Comparison of ENCODE assay signal across 8 cellular contexts in genomic region chr7:66140924-66141323, GRCh38. TPM values are rescaled to one million over a fixed set of nuclear protein-coding genes. Genes with fewer than 3 reads are reported as not detected.
DNase-seq lines count a peak whose midpoint lies in the region; ATAC-seq and TF ChIP-seq lines count a peak whose summit lies in the region.

No MANE protein-coding gene starts in this region.

- peaks cover 20 to 62% (median 27%) of the 10 kb centered on the region in 5 donors for H3K36me3 Mint-ChIP-seq in naive thymus-derived CD4-positive, alpha-beta T cell

- peak in 5 of 6 experiments; percentile 5 to 23 (median 15) for TF ChIP-seq CTCF in Peyer's patch (IDR thresholded peaks at IDR 0.05)

- H3K27ac Mint-ChIP-seq in naive thymus-derived CD4-positive, alpha-beta T cell = peak overlapping the region in 1 of 9 donors; percentile 70

- H3K36me3 ChIP-seq in Peyer's patch = peaks cover 0 to 57% (median 0%) of the 10 kb centered on the region in 3 donors
- H3K36me3 ChIP-seq in naive thymus-derived CD4-positive, alpha-beta T cell (ENCODE audit: control insufficient read depth in 2 of 3, insufficient read depth in 3 of 3, low read length in 3 of 3) = peaks cover 18 to 72% (median 22%) of the 10 kb centered on the region in 3 experiments

- peak; percentile 90 for ATAC-seq in esophagus mucosa
- ATAC-seq in GM21825 (IDR thresholded peaks at IDR 0.05; ENCODE audit: unreplicated experiment) = no peak
- ATAC-seq in naive thymus-derived CD4-positive, alpha-beta T cell = no peak
- no peak for ATAC-seq in GM19455 (IDR thresholded peaks at IDR 0.05; ENCODE audit: unreplicated experiment)

- POLR2A ChIA-PET in naive thymus-derived CD4-positive, alpha-beta T cell (lab: Charles Lee) = no interaction called here

- no peak overlapping the region for H3K4me3 ChIP-seq in Peyer's patch
- H3K4me3 ChIP-seq in naive thymus-derived CD4-positive, alpha-beta T cell (ENCODE audit: low read length) = no peak overlapping the region

- CTCF ChIA-PET in naive thymus-derived CD4-positive, alpha-beta T cell (lab: Charles Lee) = no interaction called here

- no peaks in the 10 kb centered on the region for H3K9me3 ChIP-seq in Peyer's patch
- H3K9me3 ChIP-seq in naive thymus-derived CD4-positive, alpha-beta T cell (ENCODE audit: control insufficient read depth in 2 of 3, low read length in 3 of 3) = no peaks in the 10 kb centered on the region

- no peaks in the 10 kb centered on the region for H3K27me3 ChIP-seq in Peyer's patch
- no peaks in the 10 kb centered on the region for H3K27me3 ChIP-seq in naive thymus-derived CD4-positive, alpha-beta T cell (ENCODE audit: control insufficient read depth in 2 of 2, insufficient read depth in 2 of 2, low read length in 2 of 2)

- intact Hi-C loops in naive thymus-derived CD4-positive, alpha-beta T cell (cut with micrococcal nuclease) = no loop called here

- no peaks in the 10 kb centered on the region for H3K9me3 Mint-ChIP-seq in naive thymus-derived CD4-positive, alpha-beta T cell

- H3K27ac ChIP-seq in Peyer's patch = no peak overlapping the region
- no peak overlapping the region for H3K27ac ChIP-seq in naive thymus-derived CD4-positive, alpha-beta T cell (ENCODE audit: low read depth, low read length)

- no peak overlapping the region for H3K4me3 Mint-ChIP-seq in naive thymus-derived CD4-positive, alpha-beta T cell

- no peaks in the 10 kb centered on the region for H3K27me3 Mint-ChIP-seq in naive thymus-derived CD4-positive, alpha-beta T cell

- DNase-seq in GM04503 (ENCODE audit: low read depth) (peak; percentile 37), Peyer's patch (peak in 1 of 3 donors; percentile 59), myocyte (ENCODE audit: low read depth) (peak; percentile 77), NCI-H510A treated with DMSO at 0.1 percent for 48 hours (lab: John Stamatoyannopoulos, UW) (no peak)
- no peak for DNase-seq in naive thymus-derived CD4-positive, alpha-beta T cell

- peaks cover 0 to 11% (median 4%) of the 10 kb centered on the region in 7 donors for H3K4me1 Mint-ChIP-seq in naive thymus-derived CD4-positive, alpha-beta T cell

- no peaks in the 10 kb centered on the region for H3K4me1 ChIP-seq in Peyer's patch
- no peaks in the 10 kb centered on the region for H3K4me1 ChIP-seq in naive thymus-derived CD4-positive, alpha-beta T cell (ENCODE audit: control insufficient read depth in 2 of 2, insufficient read depth in 2 of 2, low read length in 2 of 2)

- TF ChIP-seq POLR2A in Peyer's patch (IDR thresholded peaks at IDR 0.05) = no peak

RNA-seq across cellular contexts. Expression of gene CRCP, which starts 26.3 kb away (rescaled TPM):
- 10 to 100 TPM; 24.7 to 67.7 (median 42.2) TPM for total RNA-seq in Peyer's patch
- 21.3 TPM for total RNA-seq in esophagus mucosa
- total RNA-seq in myocyte = 35.5 and 51.9 TPM in 2 replicates
- 32.0 TPM for polyA plus RNA-seq in myocyte (2012)
- 10 to 100 TPM; 29.8 to 37.9 (median 34.0) TPM for total RNA-seq in naive thymus-derived CD4-positive, alpha-beta T cell
- 10 to 100 TPM; 27.3 to 32.1 TPM for polyA plus RNA-seq in naive thymus-derived CD4-positive, alpha-beta T cell

Comparison
In these comparisons a context has a peak if more than half of its experiments do, and no peak if none do; other contexts are left out.
1. DNase-seq: peak in GM04503 (single experiment) and myocyte (single experiment); none in naive thymus-derived CD4-positive, alpha-beta T cell (0 of 9) and NCI-H510A treated with DMSO at 0.1 percent for 48 hours (single experiment).